Comparison of ENCODE assay signal across 17 cellular contexts in genomic region chr1:98965394-98965793, GRCh38. TPM values are rescaled to one million over a fixed set of nuclear protein-coding genes. Genes with fewer than 3 reads are reported as not detected.
A peak's percentile ranks its signal among the peaks of the same experiment; 100 is the strongest.
DNase-seq lines count a peak whose midpoint lies in the region; ATAC-seq and TF ChIP-seq lines count a peak whose summit lies in the region.
"Had no signal": no experiment of that assay in that cellular context is flagged by ENCODE, and none has a peak within 500 bp of the region (broad histone marks: within the 10 kb centered on the region; RNA-seq: fewer than 3 reads in every experiment).

No MANE protein-coding gene starts in this region.

- in situ Hi-C loops in mammary epithelial cell (cut with MboI; ENCODE audit: low sequenced_read_pairs in 2 of 2), result no loop called here

- no peak overlapping the region for H3K18ac ChIP-seq in trophoblast cell (ENCODE audit: low read length)

- no peak overlapping the region for H2BK5ac ChIP-seq in trophoblast cell (ENCODE audit: low read depth, low read length, poor library complexity)

- BruUV-seq in mammary epithelial cell (replicated peaks; lab: Mats Ljungman, UMichigan), result no TSS peak

- H3K4me1 ChIP-seq in mammary epithelial cell (ENCODE audit: insufficient read depth, low read length) (no peaks in the 10 kb centered on the region), breast epithelium (no peaks in the 10 kb centered on the region), trophoblast cell (ENCODE audit: control insufficient read depth in 1 of 2, insufficient read depth in 2 of 2, low read length in 2 of 2) (no peaks in the 10 kb centered on the region)

- no peak for TF ChIP-seq POLR2A in breast epithelium (IDR thresholded peaks at IDR 0.05)

- no peak overlapping the region for H3K27ac Mint-ChIP-seq in activated CD8-positive, alpha-beta T cell treated with anti-CD3 and anti-CD28 coated beads for 36 hours
- H3K27ac Mint-ChIP-seq in activated CD8-positive, alpha-beta T cell treated with anti-CD3 and anti-CD28 coated beads, Interleukin-2, amount 10 ng/mL, durations not matched to agents 7 days and 5 days, result no peak overlapping the region
- H3K27ac Mint-ChIP-seq: CD4-positive, alpha-beta T cell had no signal

- CTCF ChIA-PET in activated CD8-positive, alpha-beta T cell treated with anti-CD3 and anti-CD28 coated beads for 36 hours (lab: Charles Lee), result no interaction called here
- CTCF ChIA-PET in activated CD8-positive, alpha-beta T cell treated with anti-CD3 and anti-CD28 coated beads, Interleukin-2, amount 10 ng/mL, durations not matched to agents 7 days and 5 days (lab: Charles Lee), result no interaction called here
- CTCF ChIA-PET in mammary epithelial cell (lab: Charles Lee; ENCODE audit: low non-redundant PET), result no interaction called here

- peaks cover 9% of the 10 kb centered on the region for H3K27me3 Mint-ChIP-seq in activated CD8-positive, alpha-beta T cell treated with anti-CD3 and anti-CD28 coated beads for 36 hours
- peaks cover 3% of the 10 kb centered on the region for H3K27me3 Mint-ChIP-seq in activated CD8-positive, alpha-beta T cell treated with anti-CD3 and anti-CD28 coated beads, Interleukin-2, amount 10 ng/mL, durations not matched to agents 7 days and 5 days (ENCODE audit: low read depth)

- H3K4me3 Mint-ChIP-seq in activated CD8-positive, alpha-beta T cell treated with anti-CD3 and anti-CD28 coated beads for 36 hours, result no peak overlapping the region
- H3K4me3 Mint-ChIP-seq in activated CD8-positive, alpha-beta T cell treated with anti-CD3 and anti-CD28 coated beads, Interleukin-2, amount 10 ng/mL, durations not matched to agents 7 days and 5 days, result no peak overlapping the region
- H3K4me3 Mint-ChIP-seq: CD4-positive, alpha-beta T cell had no signal

- no peak overlapping the region for H3K23ac ChIP-seq in trophoblast cell (ENCODE audit: low read length)

- H3K9ac ChIP-seq in mammary epithelial cell (ENCODE audit: insufficient read depth, low read length) (no peak overlapping the region), trophoblast cell (ENCODE audit: low read length) (no peak overlapping the region)
- H3K9ac ChIP-seq: BLaER1 treated with 17β-estradiol and CSF1 and Interleukin-3, amounts not matched to agents 10 nM and 100 nM had no signal

- no peak overlapping the region for H3K14ac ChIP-seq in trophoblast cell (ENCODE audit: low read length)

- POLR2A ChIA-PET in activated CD8-positive, alpha-beta T cell treated with anti-CD3 and anti-CD28 coated beads for 36 hours (lab: Charles Lee), result interaction anchor here (0.7 kb wide), 1 partner anchor 533 kb away, joined by 3 read pairs; no protein-coding TSS in a partner anchor
- POLR2A ChIA-PET in activated CD8-positive, alpha-beta T cell treated with anti-CD3 and anti-CD28 coated beads, Interleukin-2, amount 10 ng/mL, durations not matched to agents 7 days and 5 days (lab: Charles Lee), result no interaction called here

- H4K8ac ChIP-seq in trophoblast cell (ENCODE audit: low read depth, low read length), result no peak overlapping the region

- H3K27me3 ChIP-seq in mammary epithelial cell (ENCODE audit: insufficient read depth, low read length), result peaks cover 3% of the 10 kb centered on the region
- no peaks in the 10 kb centered on the region for H3K27me3 ChIP-seq in breast epithelium
- H3K27me3 ChIP-seq in trophoblast cell (ENCODE audit: insufficient read depth, low read length), result no peaks in the 10 kb centered on the region
- H3K27me3 ChIP-seq: BLaER1 treated with 17β-estradiol and CSF1 and Interleukin-3, amounts not matched to agents 10 nM and 100 nM had no signal

- no peaks in the 10 kb centered on the region for H4K20me1 ChIP-seq in mammary epithelial cell (ENCODE audit: insufficient read depth, low read length)
- H4K20me1 ChIP-seq: BLaER1 treated with 17β-estradiol and CSF1 and Interleukin-3, amounts not matched to agents 10 nM and 100 nM had no signal

- H3K79me2 ChIP-seq in mammary epithelial cell (ENCODE audit: insufficient read depth, low read length), result no peaks in the 10 kb centered on the region
- H3K79me2 ChIP-seq in trophoblast cell (ENCODE audit: control insufficient read depth, insufficient read depth, low read length, poor library complexity), result no peaks in the 10 kb centered on the region

- H3K36me3 ChIP-seq in mammary epithelial cell (ENCODE audit: insufficient read depth, low read length), result no peaks in the 10 kb centered on the region
- no peaks in the 10 kb centered on the region for H3K36me3 ChIP-seq in breast epithelium
- H3K36me3 ChIP-seq in trophoblast cell (ENCODE audit: control insufficient read depth in 1 of 2, insufficient read depth in 2 of 2, low read length in 2 of 2), result no peaks in the 10 kb centered on the region
- H3K36me3 ChIP-seq: BLaER1 treated with 17β-estradiol and CSF1 and Interleukin-3, amounts not matched to agents 10 nM and 100 nM had no signal

- H3K4me1 Mint-ChIP-seq in activated CD8-positive, alpha-beta T cell treated with anti-CD3 and anti-CD28 coated beads for 36 hours (ENCODE audit: low read depth), result peaks cover 8% of the 10 kb centered on the region
- H3K4me1 Mint-ChIP-seq in activated CD8-positive, alpha-beta T cell treated with anti-CD3 and anti-CD28 coated beads, Interleukin-2, amount 10 ng/mL, durations not matched to agents 7 days and 5 days (ENCODE audit: low read depth), result no peaks in the 10 kb centered on the region

- H3K36me3 Mint-ChIP-seq in activated CD8-positive, alpha-beta T cell treated with anti-CD3 and anti-CD28 coated beads for 36 hours (ENCODE audit: low read depth), result no peaks in the 10 kb centered on the region
- no peaks in the 10 kb centered on the region for H3K36me3 Mint-ChIP-seq in activated CD8-positive, alpha-beta T cell treated with anti-CD3 and anti-CD28 coated beads, Interleukin-2, amount 10 ng/mL, durations not matched to agents 7 days and 5 days (ENCODE audit: low read depth)

- 82% methylated on average over 3 of the region's 3 CpGs for WGBS in mammary epithelial cell (ENCODE audit: low coverage, missing lambda C conversion rate)
- no CpG with 5 or more reads among the region's 3 CpGs for WGBS in trophoblast cell (ENCODE audit: extremely low coverage, insufficient coverage, insufficient read length)

- no peak overlapping the region for H3K27ac ChIP-seq in mammary epithelial cell (ENCODE audit: insufficient read depth, low read depth, low read length)
- no peak overlapping the region for H3K27ac ChIP-seq in breast epithelium
- H3K27ac ChIP-seq in trophoblast cell (ENCODE audit: low read depth, low read length), result no peak overlapping the region
- H3K27ac ChIP-seq: BLaER1 treated with 17β-estradiol and CSF1 and Interleukin-3, amounts not matched to agents 10 nM and 100 nM; HL-60 had no signal

- dilution Hi-C loops in mammary epithelial cell (cut with HindIII; ENCODE audit: low sequenced_read_pairs), result no loop called here

- H3K9me3 ChIP-seq in mammary epithelial cell (replicated peaks; ENCODE audit: insufficient read depth, low read length) (no peaks in the 10 kb centered on the region), breast epithelium (no peaks in the 10 kb centered on the region), trophoblast cell (ENCODE audit: insufficient read depth, low read depth, low read length) (no peaks in the 10 kb centered on the region)
- H3K9me3 ChIP-seq: BLaER1 treated with 17β-estradiol and CSF1 and Interleukin-3, amounts not matched to agents 10 nM and 100 nM had no signal

- no peaks in the 10 kb centered on the region for H3K9me3 Mint-ChIP-seq in activated CD8-positive, alpha-beta T cell treated with anti-CD3 and anti-CD28 coated beads for 36 hours
- H3K9me3 Mint-ChIP-seq in activated CD8-positive, alpha-beta T cell treated with anti-CD3 and anti-CD28 coated beads, Interleukin-2, amount 10 ng/mL, durations not matched to agents 7 days and 5 days (ENCODE audit: insufficient read depth), result no peaks in the 10 kb centered on the region
- H3K9me3 Mint-ChIP-seq: CD4-positive, alpha-beta T cell had no signal

- H2AFZ ChIP-seq in mammary epithelial cell (ENCODE audit: low read depth, low read length) (no peak overlapping the region), trophoblast cell (ENCODE audit: insufficient read depth, low read length, poor library complexity) (no peak overlapping the region)

- no peak overlapping the region for H4K12ac ChIP-seq in trophoblast cell (ENCODE audit: low read depth, low read length)

- no peak overlapping the region for H4K91ac ChIP-seq in trophoblast cell (ENCODE audit: low read depth, low read length)

- no peak overlapping the region for H2BK12ac ChIP-seq in trophoblast cell (ENCODE audit: low read length)

- H3K79me1 ChIP-seq in trophoblast cell (ENCODE audit: low read length), result no peaks in the 10 kb centered on the region

- H2BK120ac ChIP-seq in trophoblast cell (ENCODE audit: insufficient read depth, low read length, poor library complexity), result no peak overlapping the region

- H3K4me2 ChIP-seq in mammary epithelial cell (ENCODE audit: insufficient read depth, low read depth, low read length) (no peak overlapping the region), trophoblast cell (ENCODE audit: low read length) (no peak overlapping the region)
- H3K4me2 ChIP-seq: BLaER1 treated with 17β-estradiol and CSF1 and Interleukin-3, amounts not matched to agents 10 nM and 100 nM had no signal

- DNase-seq in activated CD8-positive, alpha-beta T cell treated with anti-CD3 and anti-CD28 coated beads for 36 hours, result no peak
- DNase-seq in activated CD8-positive, alpha-beta T cell treated with anti-CD3 and anti-CD28 coated beads, Interleukin-2, amount 10 ng/mL, durations not matched to agents 7 days and 5 days, result no peak
- DNase-seq in mammary epithelial cell, result peak; percentile 49
- no peak for DNase-seq in breast epithelium (ENCODE audit: low spot score in 2 of 2)
- peak; percentile 54 for DNase-seq in epithelial cell of esophagus (ENCODE audit: low read depth)
- DNase-seq in trophoblast cell, result peak; percentile 9 to 42
- no peak for DNase-seq in islet precursor cell
- DNase-seq in HCEC 1CT, result no peak
- DNase-seq: ACHN; Calu3; CD4-positive, alpha-beta T cell; DMS79 had no signal

- H3K4me3 ChIP-seq in mammary epithelial cell (replicated peaks in 1 of 3; ENCODE audit: insufficient read depth in 1 of 3, low read depth in 2 of 3, low read length in 3 of 3), result no peak overlapping the region
- no peak overlapping the region for H3K4me3 ChIP-seq in breast epithelium
- H3K4me3 ChIP-seq in epithelial cell of esophagus (ENCODE audit: low read length), result no peak overlapping the region
- H3K4me3 ChIP-seq in trophoblast cell (ENCODE audit: low read depth, low read length), result no peak overlapping the region
- H3K4me3 ChIP-seq: BLaER1 treated with 17β-estradiol and CSF1 and Interleukin-3, amounts not matched to agents 10 nM and 100 nM; GM12878 had no signal

- no peak for TF ChIP-seq CTCF in activated CD8-positive, alpha-beta T cell treated with anti-CD3 and anti-CD28 coated beads for 36 hours (IDR thresholded peaks at IDR 0.05)
- TF ChIP-seq CTCF in mammary epithelial cell (conservative IDR thresholded peaks at IDR 0.05 in 1 of 2, IDR thresholded peaks at IDR 0.05 in 1 of 2; ENCODE audit: extremely low read depth in 1 of 2, insufficient read depth in 1 of 2, low read depth in 1 of 2, low read length in 2 of 2) (no peak), breast epithelium (IDR thresholded peaks at IDR 0.05) (no peak), epithelial cell of esophagus (IDR thresholded peaks at IDR 0.05; ENCODE audit: insufficient read depth, low read depth, low read length, missing control alignments) (no peak)

- intact Hi-C loops in activated CD8-positive, alpha-beta T cell treated with anti-CD3 and anti-CD28 coated beads for 36 hours (cut with micrococcal nuclease), result loop anchor here (10.0 kb wide), 1 partner anchor 171 kb away; no protein-coding TSS in a partner anchor
- intact Hi-C loops in mammary epithelial cell (cut with micrococcal nuclease) (no loop called here), breast epithelium (cut with DNase I; ENCODE audit: low total_unique reads) (no loop called here)

- peak; percentile 39 for ATAC-seq in activated CD8-positive, alpha-beta T cell treated with anti-CD3 and anti-CD28 coated beads for 36 hours
- no peak for ATAC-seq in activated CD8-positive, alpha-beta T cell treated with anti-CD3 and anti-CD28 coated beads, Interleukin-2, amount 10 ng/mL, durations not matched to agents 7 days and 5 days
- ATAC-seq: GM12878, HCT116 had no signal

- H3K4ac ChIP-seq in trophoblast cell (ENCODE audit: low read depth, low read length), result no peak overlapping the region

- H2AK5ac ChIP-seq in trophoblast cell (ENCODE audit: low read length), result no peak overlapping the region

RNA-seq across cellular contexts. Expression of gene PLPPR5, which starts 39.3 kb away (rescaled TPM):
- under 1 TPM; 0.07 TPM for total RNA-seq in activated CD8-positive, alpha-beta T cell treated with anti-CD3 and anti-CD28 coated beads for 36 hours
- not detected for total RNA-seq in activated CD8-positive, alpha-beta T cell treated with anti-CD3 and anti-CD28 coated beads, Interleukin-2, amount 10 ng/mL, durations not matched to agents 7 days and 5 days
- total RNA-seq in mammary epithelial cell, result not detected
- 0.06 TPM for polyA plus RNA-seq in mammary epithelial cell
- not detected for polyA minus RNA-seq in mammary epithelial cell
- not detected for total RNA-seq in breast epithelium
- polyA plus RNA-seq in trophoblast cell (2013), result 0.97 and 1.0 TPM in 2 replicates
- total RNA-seq: A172; Calu3; CD4-positive, alpha-beta T cell had no signal

Comparison
In these comparisons a context has a peak if more than half of its experiments do, and no peak if none do; other contexts are left out.
1. DNase-seq: peak in mammary epithelial cell (single experiment), epithelial cell of esophagus (single experiment) and trophoblast cell (2 of 2); none in activated CD8-positive, alpha-beta T cell treated with anti-CD3 and anti-CD28 coated beads for 36 hours (single experiment), activated CD8-positive, alpha-beta T cell treated with anti-CD3 and anti-CD28 coated beads, Interleukin-2, amount 10 ng/mL, durations not matched to agents 7 days and 5 days (single experiment), breast epithelium (0 of 2), islet precursor cell (single experiment) and HCEC 1CT (single experiment).